Comparison of ENCODE assay signal across 1 cellular context in genomic region chr6:116084284-116084683, GRCh38.
TF ChIP-seq lines count a peak whose summit lies in the region.

No MANE protein-coding gene starts in this region.

TF ChIP-seq in IMR-90, 13 proteins besides CTCF, POLR2A, EP300 and RAD21:
- no peak for TF ChIP-seq USF2 (IDR thresholded peaks at IDR 0.05; ENCODE audit: low read depth, low read length)
- TF ChIP-seq RCOR1 (IDR thresholded peaks at IDR 0.05; ENCODE audit: insufficient replicate concordance, low read length) = no peak
- TF ChIP-seq ELK1 (IDR thresholded peaks at IDR 0.05; ENCODE audit: borderline replicate concordance, low read depth, low read length) = no peak
- TF ChIP-seq NFE2L2 (IDR thresholded peaks at IDR 0.05; ENCODE audit: low read depth, low read length) = no peak
- TF ChIP-seq MAFK (IDR thresholded peaks at IDR 0.05; ENCODE audit: low read depth, low read length) = no peak
- TF ChIP-seq SMC3 (IDR thresholded peaks at IDR 0.05; ENCODE audit: low read depth, low read length) = no peak
- no peak for TF ChIP-seq BHLHE40 (IDR thresholded peaks at IDR 0.05; ENCODE audit: low read depth, low read length)
- no peak for TF ChIP-seq FOS (IDR thresholded peaks at IDR 0.05; ENCODE audit: low read depth, low read length)
- no peak for TF ChIP-seq MAZ (IDR thresholded peaks at IDR 0.05; ENCODE audit: borderline replicate concordance, low read depth, low read length)
- no peak for TF ChIP-seq RFX5 (IDR thresholded peaks at IDR 0.05; ENCODE audit: low read depth, low read length)
